Comparison of ENCODE assay signal across 14 cellular contexts in genomic region chr6:73011945-73012344, GRCh38.
DNase-seq lines count a peak whose midpoint lies in the region; ATAC-seq and TF ChIP-seq lines count a peak whose summit lies in the region.
"Had no signal": no experiment of that assay in that cellular context is flagged by ENCODE, and none has a peak within 500 bp of the region (broad histone marks: within the 10 kb centered on the region; RNA-seq: fewer than 3 reads in every experiment).

No MANE protein-coding gene starts in this region.

- TF ChIP-seq CTCF in fibroblast of the aortic adventitia (IDR thresholded peaks at IDR 0.05; ENCODE audit: insufficient read depth, low read length), result no peak
- no peak for TF ChIP-seq CTCF in foreskin fibroblast (IDR thresholded peaks at IDR 0.05; ENCODE audit: low read depth, low read length)

- H3K9me3 Mint-ChIP-seq in activated CD4-positive, alpha-beta T cell treated with anti-CD3 and anti-CD28 coated beads, Interleukin-2, amount 10 ng/mL, durations not matched to agents 24 days and 14 days, result no peaks in the 10 kb centered on the region
- H3K9me3 Mint-ChIP-seq: CD4-positive, alpha-beta T cell; GM23338 had no signal

- no peaks in the 10 kb centered on the region for H3K27me3 Mint-ChIP-seq in activated CD4-positive, alpha-beta T cell treated with anti-CD3 and anti-CD28 coated beads, Interleukin-2, amount 10 ng/mL, durations not matched to agents 24 days and 14 days
- H3K27me3 Mint-ChIP-seq: CD4-positive, alpha-beta T cell had no signal

- DNase-seq in activated CD4-positive, alpha-beta T cell treated with anti-CD3 and anti-CD28 coated beads, Interleukin-2, amount 10 ng/mL, durations not matched to agents 24 days and 14 days, result peak; percentile 8
- DNase-seq in activated CD4-positive, alpha-beta T cell treated with anti-CD3 and anti-CD28 coated beads, Interleukin-2, amount 50 U/mL, for 48 hours, result no peak
- DNase-seq in NCI-H69 (lab: John Stamatoyannopoulos, UW) (peak; percentile 23), fibroblast of the aortic adventitia (ENCODE audit: low read depth) (peak; percentile 35), foreskin fibroblast (no peak)
- DNase-seq: ACHN; AML-193; CD4-positive, alpha-beta T cell; DMS79 treated with DMSO at 0.1 percent for 48 hours; GF-D8; HCEC 1CT had no signal

- no peak for ATAC-seq in GM21360 (IDR thresholded peaks at IDR 0.05; ENCODE audit: unreplicated experiment)
- no peak for ATAC-seq in GM21825 (IDR thresholded peaks at IDR 0.05; ENCODE audit: unreplicated experiment)
- ATAC-seq: GM23338 had no signal

- H3K4me1 Mint-ChIP-seq in activated CD4-positive, alpha-beta T cell treated with anti-CD3 and anti-CD28 coated beads, Interleukin-2, amount 10 ng/mL, durations not matched to agents 24 days and 14 days, result no peaks in the 10 kb centered on the region
- H3K4me1 Mint-ChIP-seq: GM23338 had no signal

- H3K36me3 Mint-ChIP-seq in activated CD4-positive, alpha-beta T cell treated with anti-CD3 and anti-CD28 coated beads, Interleukin-2, amount 10 ng/mL, durations not matched to agents 24 days and 14 days (ENCODE audit: low read depth), result no peaks in the 10 kb centered on the region

- intact Hi-C loops in activated CD4-positive, alpha-beta T cell treated with anti-CD3 and anti-CD28 coated beads, Interleukin-2, amount 10 ng/mL, durations not matched to agents 24 days and 14 days (cut with micrococcal nuclease), result no loop called here

- H3K4me3 ChIP-seq in fibroblast of the aortic adventitia (ENCODE audit: low read depth, low read length), result no peak overlapping the region
- no peak overlapping the region for H3K4me3 ChIP-seq in foreskin fibroblast (ENCODE audit: low read depth in 1 of 2, low read length in 2 of 2)
- H3K4me3 ChIP-seq: GM23338 had no signal

- H3K4me3 Mint-ChIP-seq in activated CD4-positive, alpha-beta T cell treated with anti-CD3 and anti-CD28 coated beads, Interleukin-2, amount 10 ng/mL, durations not matched to agents 24 days and 14 days, result no peak overlapping the region
- H3K4me3 Mint-ChIP-seq: CD4-positive, alpha-beta T cell; GM23338 had no signal

- H3K27ac Mint-ChIP-seq in activated CD4-positive, alpha-beta T cell treated with anti-CD3 and anti-CD28 coated beads, Interleukin-2, amount 10 ng/mL, durations not matched to agents 24 days and 14 days, result no peak overlapping the region
- H3K27ac Mint-ChIP-seq: CD4-positive, alpha-beta T cell; GM23338 had no signal

Comparison
In these comparisons a context has a peak if more than half of its experiments do, and no peak if none do; other contexts are left out.
1. DNase-seq: peak in activated CD4-positive, alpha-beta T cell treated with anti-CD3 and anti-CD28 coated beads, Interleukin-2, amount 10 ng/mL, durations not matched to agents 24 days and 14 days (single experiment), NCI-H69 (single experiment) and fibroblast of the aortic adventitia (single experiment); none in activated CD4-positive, alpha-beta T cell treated with anti-CD3 and anti-CD28 coated beads, Interleukin-2, amount 50 U/mL, for 48 hours (0 of 2) and foreskin fibroblast (0 of 2).